Comparison of ENCODE assay signal across 8 cellular contexts in genomic region chr9:116156621-116157314, GRCh38. TPM values are rescaled to one million over a fixed set of nuclear protein-coding genes. Genes with fewer than 3 reads are reported as not detected.
DNase-seq lines count a peak whose midpoint lies in the region; TF ChIP-seq lines count a peak whose summit lies in the region.

No MANE protein-coding gene starts in this region.

- no peak for TF ChIP-seq POLR2A in prostate gland (IDR thresholded peaks at IDR 0.05)

- intact Hi-C loops in prostate gland (cut with DNase I) = loop anchor here (10.0 kb wide), 2 partner anchors 208 to 338 kb away; no protein-coding TSS in a partner anchor

- H3K27ac ChIP-seq in prostate gland = peak overlapping the region in 1 of 2 donors; percentile 49

- DNase-seq in DMS79 treated with DMSO at 0.1 percent for 48 hours (lab: John Stamatoyannopoulos, UW) (peak; percentile 88), NCI-H226 (peak; percentile 50), ecto neural progenitor cell (ENCODE audit: low spot score) (peak; percentile 70), lung microvascular endothelial cell (ENCODE audit: low read depth in 2 of 2) (peak; percentile 4 to 63), COLO829 (ENCODE audit: low spot score) (no peak), NOMO-1 treated with DMSO at 0.1 percent for 48 hours (lab: John Stamatoyannopoulos, UW; ENCODE audit: unreplicated experiment) (no peak), prostate gland (ENCODE audit: low spot score) (no peak), GF-D8 (lab: John Stamatoyannopoulos, UW) (no peak)

- no peak for TF ChIP-seq CTCF in prostate gland (IDR thresholded peaks at IDR 0.05)

- 6% methylated on average over 24 of the region's 24 CpGs for WGBS in prostate gland

- no peaks in the 10 kb centered on the region for H3K27me3 ChIP-seq in prostate gland (replicated peaks; ENCODE audit: insufficient read depth)

- H3K9me3 ChIP-seq in prostate gland = no peaks in the 10 kb centered on the region

- H3K36me3 ChIP-seq in prostate gland = no peaks in the 10 kb centered on the region

- H3K4me1 ChIP-seq in prostate gland (replicated peaks) = peaks cover 3% of the 10 kb centered on the region

- H3K4me3 ChIP-seq in prostate gland = no peak overlapping the region

RNA-seq across cellular contexts. Expression of gene PAPPA, which starts 3.2 kb away (rescaled TPM):
- total RNA-seq in lung microvascular endothelial cell (0.20 and 0.44 TPM in 2 replicates), prostate gland (1 to 10 TPM in 1 of 2 donors, under 1 TPM in 1; 0.27 to 1.8 TPM)

Comparison
In these comparisons a context has a peak if more than half of its experiments do, and no peak if none do; other contexts are left out.
1. DNase-seq: peak in DMS79 treated with DMSO at 0.1 percent for 48 hours (single experiment), NCI-H226 (single experiment), ecto neural progenitor cell (single experiment) and lung microvascular endothelial cell (2 of 2); none in COLO829 (single experiment), NOMO-1 treated with DMSO at 0.1 percent for 48 hours (single experiment), prostate gland (single experiment) and GF-D8 (single experiment).